11 cellular contexts compared by ENCODE assay signal in the genomic region with DNA sequence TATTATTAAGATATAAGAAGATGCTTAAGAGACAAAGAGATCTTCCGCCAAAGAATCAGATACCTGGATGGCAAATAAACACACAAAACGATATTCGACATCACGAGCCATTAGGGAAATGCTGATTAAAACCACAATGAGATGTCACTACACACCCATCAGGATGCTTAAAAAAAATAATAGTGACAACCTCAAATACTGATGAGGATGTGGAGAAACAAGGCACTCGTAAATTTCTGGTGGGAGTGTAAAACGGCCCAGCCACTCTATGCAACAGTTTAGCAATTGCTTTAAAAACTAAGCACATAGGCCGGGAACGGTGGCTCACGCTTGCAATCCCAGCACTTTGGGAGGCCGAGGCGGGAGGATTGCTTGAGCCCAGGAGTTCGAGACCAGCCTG. TPM values are rescaled to one million over a fixed set of nuclear protein-coding genes. Genes with fewer than 3 reads are reported as not detected.
DNase-seq lines count a peak whose midpoint lies in the region; ATAC-seq and TF ChIP-seq lines count a peak whose summit lies in the region.
"Had no signal": no experiment of that assay in that cellular context is flagged by ENCODE, and none has a peak within 500 bp of the region (broad histone marks: within the 10 kb centered on the region; RNA-seq: fewer than 3 reads in every experiment).

No MANE protein-coding gene starts in this region.

- H3K27ac ChIP-seq in KOPT-K1 (ENCODE audit: low read depth, low read length, poor library complexity, severe bottlenecking) (peak overlapping the region; percentile 94), esophagus squamous epithelium (peak overlapping the region in 1 of 4 donors; percentile 44)
- H3K27ac ChIP-seq: right atrium auricular region had no signal

- no peak overlapping the region for H3K4me3 ChIP-seq in esophagus squamous epithelium
- H3K4me3 ChIP-seq: right atrium auricular region had no signal

- H3K36me3 ChIP-seq in KOPT-K1 (ENCODE audit: insufficient read depth, low read length) (no peaks in the 10 kb centered on the region), esophagus squamous epithelium (peaks cover 0 to 13% (median 0%) of the 10 kb centered on the region in 3 donors)
- H3K36me3 ChIP-seq: right atrium auricular region had no signal

- no peak overlapping the region for H3K4me3 Mint-ChIP-seq in activated CD4-positive, alpha-beta T cell treated with anti-CD3 and anti-CD28 coated beads, Interleukin-2, amount 10 ng/mL, durations not matched to agents 7 days and 5 days
- H3K4me3 Mint-ChIP-seq in activated T-helper 2 cell treated with anti-CD3 and anti-CD28 coated beads, Interferon-gamma antibody, Interleukin-2, Interleukin-4, amounts not matched to agents 10 μg/mL and 5 μg/mL and 100 μg/mL, durations not matched to agents 14 hours and 24 hours and 36 hours (ENCODE audit: low read depth), result no peak overlapping the region
- H3K4me3 Mint-ChIP-seq in natural killer cell treated with Interleukin-12 subunit alpha and Interleukin-12 subunit beta and Interleukin-15 and Interleukin-18, amount 100 ng/mL, for 72 hours, result peak overlapping the region; percentile 48
- H3K4me3 Mint-ChIP-seq: mesothelial cell of epicardium had no signal

- H3K27me3 ChIP-seq in esophagus squamous epithelium, result peaks cover 0 to 15% (median 0%) of the 10 kb centered on the region in 4 donors
- H3K27me3 ChIP-seq: right atrium auricular region had no signal

- POLR2A ChIA-PET in activated CD4-positive, alpha-beta T cell treated with anti-CD3 and anti-CD28 coated beads, Interleukin-2, amount 10 ng/mL, durations not matched to agents 7 days and 5 days (lab: Charles Lee), result no interaction called here

- CTCF ChIA-PET in activated CD4-positive, alpha-beta T cell treated with anti-CD3 and anti-CD28 coated beads, Interleukin-2, amount 10 ng/mL, durations not matched to agents 7 days and 5 days (lab: Charles Lee), result interaction anchor here (1.1 to 1.4 kb wide), 4 partner anchors 9 to 250 kb away, joined by 4 to 11 read pairs (median 6); partner anchors contain the start of gene CBX4

- H3K4me1 ChIP-seq in esophagus squamous epithelium, result peaks cover 20 to 31% (median 22%) of the 10 kb centered on the region in 3 donors

- TF ChIP-seq CTCF in esophagus squamous epithelium (IDR thresholded peaks at IDR 0.05), result no peak

- WGBS in esophagus squamous epithelium, 2 donors, result 82 to 83% methylated on average over 12 of the region's 12 CpGs

- intact Hi-C loops in activated T-helper 2 cell treated with anti-CD3 and anti-CD28 coated beads, Interferon-gamma antibody, Interleukin-2, Interleukin-4, amounts not matched to agents 10 μg/mL and 5 μg/mL and 100 μg/mL, durations not matched to agents 14 hours and 24 hours and 36 hours (cut with micrococcal nuclease), result loop anchor here (10.0 kb wide), 1 partner anchor 251 kb away; no protein-coding TSS in a partner anchor
- intact Hi-C loops in esophagus squamous epithelium (cut with DNase I), result loop anchor here (10.0 kb wide), 1 partner anchor 251 kb away; no protein-coding TSS in a partner anchor

- no peaks in the 10 kb centered on the region for H3K27me3 Mint-ChIP-seq in activated CD4-positive, alpha-beta T cell treated with anti-CD3 and anti-CD28 coated beads, Interleukin-2, amount 10 ng/mL, durations not matched to agents 7 days and 5 days
- no peaks in the 10 kb centered on the region for H3K27me3 Mint-ChIP-seq in activated T-helper 2 cell treated with anti-CD3 and anti-CD28 coated beads, Interferon-gamma antibody, Interleukin-2, Interleukin-4, amounts not matched to agents 10 μg/mL and 5 μg/mL and 100 μg/mL, durations not matched to agents 14 hours and 24 hours and 36 hours (ENCODE audit: low read depth)
- peaks cover 5 to 7% of the 10 kb centered on the region in 2 donors for H3K27me3 Mint-ChIP-seq in natural killer cell treated with Interleukin-12 subunit alpha and Interleukin-12 subunit beta and Interleukin-15 and Interleukin-18, amount 100 ng/mL, for 72 hours

- H3K4me1 Mint-ChIP-seq in activated CD4-positive, alpha-beta T cell treated with anti-CD3 and anti-CD28 coated beads, Interleukin-2, amount 10 ng/mL, durations not matched to agents 7 days and 5 days, result peaks cover 57% of the 10 kb centered on the region
- peaks cover 42% of the 10 kb centered on the region for H3K4me1 Mint-ChIP-seq in activated T-helper 2 cell treated with anti-CD3 and anti-CD28 coated beads, Interferon-gamma antibody, Interleukin-2, Interleukin-4, amounts not matched to agents 10 μg/mL and 5 μg/mL and 100 μg/mL, durations not matched to agents 14 hours and 24 hours and 36 hours (ENCODE audit: low read depth)
- peaks cover 26 to 35% of the 10 kb centered on the region in 2 donors for H3K4me1 Mint-ChIP-seq in natural killer cell treated with Interleukin-12 subunit alpha and Interleukin-12 subunit beta and Interleukin-15 and Interleukin-18, amount 100 ng/mL, for 72 hours (ENCODE audit: low read depth in 2 of 2)

- ATAC-seq in natural killer cell treated with Interleukin-12 subunit alpha and Interleukin-12 subunit beta and Interleukin-15 and Interleukin-18, amount 100 ng/mL, for 72 hours, result no peak

- H3K36me3 Mint-ChIP-seq in activated CD4-positive, alpha-beta T cell treated with anti-CD3 and anti-CD28 coated beads, Interleukin-2, amount 10 ng/mL, durations not matched to agents 7 days and 5 days (ENCODE audit: low read depth), result no peaks in the 10 kb centered on the region
- no peaks in the 10 kb centered on the region for H3K36me3 Mint-ChIP-seq in activated T-helper 2 cell treated with anti-CD3 and anti-CD28 coated beads, Interferon-gamma antibody, Interleukin-2, Interleukin-4, amounts not matched to agents 10 μg/mL and 5 μg/mL and 100 μg/mL, durations not matched to agents 14 hours and 24 hours and 36 hours (ENCODE audit: low read depth)
- no peaks in the 10 kb centered on the region for H3K36me3 Mint-ChIP-seq in natural killer cell treated with Interleukin-12 subunit alpha and Interleukin-12 subunit beta and Interleukin-15 and Interleukin-18, amount 100 ng/mL, for 72 hours

- TF ChIP-seq POLR2A in esophagus squamous epithelium (IDR thresholded peaks at IDR 0.05), result no peak

- peak overlapping the region; percentile 98 for H3K27ac Mint-ChIP-seq in activated CD4-positive, alpha-beta T cell treated with anti-CD3 and anti-CD28 coated beads, Interleukin-2, amount 10 ng/mL, durations not matched to agents 7 days and 5 days
- H3K27ac Mint-ChIP-seq in activated T-helper 2 cell treated with anti-CD3 and anti-CD28 coated beads, Interferon-gamma antibody, Interleukin-2, Interleukin-4, amounts not matched to agents 10 μg/mL and 5 μg/mL and 100 μg/mL, durations not matched to agents 14 hours and 24 hours and 36 hours, result peak overlapping the region; percentile 94
- H3K27ac Mint-ChIP-seq in natural killer cell treated with Interleukin-12 subunit alpha and Interleukin-12 subunit beta and Interleukin-15 and Interleukin-18, amount 100 ng/mL, for 72 hours, result peak overlapping the region; percentile 92 to 97

- no peaks in the 10 kb centered on the region for H3K9me3 Mint-ChIP-seq in activated CD4-positive, alpha-beta T cell treated with anti-CD3 and anti-CD28 coated beads, Interleukin-2, amount 10 ng/mL, durations not matched to agents 7 days and 5 days
- H3K9me3 Mint-ChIP-seq in activated T-helper 2 cell treated with anti-CD3 and anti-CD28 coated beads, Interferon-gamma antibody, Interleukin-2, Interleukin-4, amounts not matched to agents 10 μg/mL and 5 μg/mL and 100 μg/mL, durations not matched to agents 14 hours and 24 hours and 36 hours, result no peaks in the 10 kb centered on the region
- no peaks in the 10 kb centered on the region for H3K9me3 Mint-ChIP-seq in natural killer cell treated with Interleukin-12 subunit alpha and Interleukin-12 subunit beta and Interleukin-15 and Interleukin-18, amount 100 ng/mL, for 72 hours
- H3K9me3 Mint-ChIP-seq: mesothelial cell of epicardium had no signal

- DNase-seq in activated CD4-positive, alpha-beta T cell treated with anti-CD3 and anti-CD28 coated beads, Interleukin-2, amount 10 ng/mL, durations not matched to agents 7 days and 5 days, result no peak
- no peak for DNase-seq in activated CD4-positive, alpha-beta T cell treated with anti-CD3 and anti-CD28 coated beads, Interleukin-2, amount 50 U/mL, for 48 hours
- no peak for DNase-seq in activated T-helper 2 cell treated with anti-CD3 and anti-CD28 coated beads, Interferon-gamma antibody, Interleukin-2, Interleukin-4, amounts not matched to agents 10 μg/mL and 5 μg/mL and 100 μg/mL, durations not matched to agents 14 hours and 24 hours and 36 hours (ENCODE audit: low spot score)
- DNase-seq in natural killer cell treated with Interleukin-12 subunit alpha and Interleukin-12 subunit beta and Interleukin-15 and Interleukin-18, amount 100 ng/mL, for 72 hours (ENCODE audit: low spot score), result no peak
- DNase-seq in esophagus squamous epithelium (lab: John Stamatoyannopoulos, UW) (no peak), germinal center (ENCODE audit: low spot score) (no peak), NCI-H2171 treated with DMSO at 0.1 percent for 48 hours (lab: John Stamatoyannopoulos, UW) (no peak)
- DNase-seq: amniotic stem cell had no signal

- H3K9me3 ChIP-seq in KOPT-K1 (ENCODE audit: insufficient read depth, low read length, poor library complexity, severe bottlenecking), result no peaks in the 10 kb centered on the region
- no peaks in the 10 kb centered on the region for H3K9me3 ChIP-seq in esophagus squamous epithelium
- H3K9me3 ChIP-seq: right atrium auricular region had no signal

RNA-seq across cellular contexts. Expression of gene TBC1D16, which starts 39.4 kb away (rescaled TPM):
- total RNA-seq in activated CD4-positive, alpha-beta T cell treated with anti-CD3 and anti-CD28 coated beads, Interleukin-2, amount 10 ng/mL, durations not matched to agents 7 days and 5 days, result 1 to 10 TPM in 1 of 2 experiments, under 1 TPM in 1; 0.74 to 1.2 TPM
- 1.4 and 2.0 TPM in 2 replicates for total RNA-seq in activated T-helper 2 cell treated with anti-CD3 and anti-CD28 coated beads, Interferon-gamma antibody, Interleukin-2, Interleukin-4, amounts not matched to agents 10 μg/mL and 5 μg/mL and 100 μg/mL, durations not matched to agents 14 hours and 24 hours and 36 hours
- total RNA-seq in natural killer cell treated with Interleukin-12 subunit alpha and Interleukin-12 subunit beta and Interleukin-15 and Interleukin-18, amount 100 ng/mL, for 72 hours, result 1 to 10 TPM; 1.1 to 3.2 TPM
- total RNA-seq in esophagus squamous epithelium, result 10 to 100 TPM in 2 of 4 donors, 1 to 10 TPM in 2; 6.4 to 20.2 (median 11.5) TPM

RNA-seq across cellular contexts. Expression of gene CCDC40, which starts 40.2 kb away (rescaled TPM):
- not detected for total RNA-seq in activated CD4-positive, alpha-beta T cell treated with anti-CD3 and anti-CD28 coated beads, Interleukin-2, amount 10 ng/mL, durations not matched to agents 7 days and 5 days
- total RNA-seq in activated T-helper 2 cell treated with anti-CD3 and anti-CD28 coated beads, Interferon-gamma antibody, Interleukin-2, Interleukin-4, amounts not matched to agents 10 μg/mL and 5 μg/mL and 100 μg/mL, durations not matched to agents 14 hours and 24 hours and 36 hours, result 0.18 TPM in 1 of 2 replicates, not detected in the other
- under 1 TPM in 1 of 2 donors, not detected in 1; 0.56 TPM for total RNA-seq in natural killer cell treated with Interleukin-12 subunit alpha and Interleukin-12 subunit beta and Interleukin-15 and Interleukin-18, amount 100 ng/mL, for 72 hours
- 1 to 10 TPM in 3 of 4 donors, under 1 TPM in 1; 0.32 to 3.9 (median 2.1) TPM for total RNA-seq in esophagus squamous epithelium
